In the genomic region with DNA sequence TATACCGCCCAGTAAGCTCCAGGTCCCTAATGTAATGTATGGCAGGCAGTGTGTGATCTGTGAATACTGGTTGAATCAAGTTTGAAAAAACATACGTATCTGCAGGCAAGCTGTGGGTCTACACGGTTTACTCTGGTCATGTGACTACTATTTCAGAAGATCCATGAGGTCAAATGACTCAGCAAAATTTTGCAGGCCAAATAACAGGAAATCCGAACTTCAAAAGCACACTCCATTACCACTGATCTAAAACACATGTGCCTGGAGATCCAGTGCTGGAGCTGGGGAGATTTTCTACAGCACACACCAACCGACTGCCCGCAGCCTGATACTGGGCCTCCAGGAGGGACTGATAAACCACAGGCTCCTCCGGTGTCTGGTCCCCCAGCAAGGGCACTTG, we compare ENCODE assay signal across 8 cellular contexts.
DNase-seq lines count a peak whose midpoint lies in the region; ATAC-seq and TF ChIP-seq lines count a peak whose summit lies in the region.

No MANE protein-coding gene starts in this region.

- H3K4me3 ChIP-seq in fibroblast of pulmonary artery (replicated peaks; ENCODE audit: low read depth, low read length) (no peak overlapping the region), trophoblast cell (ENCODE audit: low read depth, low read length) (no peak overlapping the region)

- no peak overlapping the region for H3K27ac ChIP-seq in trophoblast cell (ENCODE audit: low read depth, low read length)

- no peak overlapping the region for H2AFZ ChIP-seq in trophoblast cell (ENCODE audit: insufficient read depth, low read length, poor library complexity)

- no peak overlapping the region for H2BK12ac ChIP-seq in trophoblast cell (ENCODE audit: low read length)

- no peaks in the 10 kb centered on the region for H3K9me3 ChIP-seq in trophoblast cell (ENCODE audit: insufficient read depth, low read depth, low read length)

- H3K18ac ChIP-seq in trophoblast cell (ENCODE audit: low read length) = no peak overlapping the region

- DNase-seq in GM03348 (ENCODE audit: low spot score) = peak; percentile 84
- DNase-seq in SK-N-DZ (ENCODE audit: low spot score) = peak; percentile 73
- peak; percentile 94 for DNase-seq in fibroblast of pulmonary artery (ENCODE audit: low read depth)
- DNase-seq in trophoblast cell = no peak
- no peak for DNase-seq in activated T-cell treated with anti-CD3 and anti-CD28 coated beads, Interleukin-2, amount 50 U/mL, for 1 hour
- DNase-seq in activated T-cell treated with anti-CD3 and anti-CD28 coated beads for 4 hours = no peak
- DNase-seq in globus pallidus (ENCODE audit: low spot score) = no peak

- no peak for TF ChIP-seq CTCF in fibroblast of pulmonary artery (IDR thresholded peaks at IDR 0.05; ENCODE audit: low read length, missing control alignments)

- no peak overlapping the region for H4K91ac ChIP-seq in trophoblast cell (ENCODE audit: low read depth, low read length)

- H3K4ac ChIP-seq in trophoblast cell (ENCODE audit: low read depth, low read length) = no peak overlapping the region

- H4K8ac ChIP-seq in trophoblast cell (ENCODE audit: low read depth, low read length) = peak overlapping the region; percentile 13

- H3K4me2 ChIP-seq in trophoblast cell (ENCODE audit: low read length) = no peak overlapping the region

- H2BK5ac ChIP-seq in trophoblast cell (ENCODE audit: low read depth, low read length, poor library complexity) = no peak overlapping the region

- no peaks in the 10 kb centered on the region for H3K36me3 ChIP-seq in trophoblast cell (ENCODE audit: control insufficient read depth in 1 of 2, insufficient read depth in 2 of 2, low read length in 2 of 2)

- no peak overlapping the region for H3K14ac ChIP-seq in trophoblast cell (ENCODE audit: low read length)

- no peaks in the 10 kb centered on the region for H3K79me1 ChIP-seq in trophoblast cell (ENCODE audit: low read length)

- ATAC-seq in HG02981 (IDR thresholded peaks at IDR 0.05; ENCODE audit: unreplicated experiment) = no peak

- no peak overlapping the region for H2AK5ac ChIP-seq in trophoblast cell (ENCODE audit: low read length)

- H3K27me3 ChIP-seq in trophoblast cell (ENCODE audit: insufficient read depth, low read length) = no peaks in the 10 kb centered on the region

- WGBS in trophoblast cell (ENCODE audit: extremely low coverage, insufficient coverage, insufficient read length) = no CpG with 5 or more reads among the region's 7 CpGs

- H2BK120ac ChIP-seq in trophoblast cell (ENCODE audit: insufficient read depth, low read length, poor library complexity) = no peak overlapping the region

- peaks cover 7 to 14% of the 10 kb centered on the region in 2 experiments for H3K4me1 ChIP-seq in trophoblast cell (ENCODE audit: control insufficient read depth in 1 of 2, insufficient read depth in 2 of 2, low read length in 2 of 2)

- no peaks in the 10 kb centered on the region for H3K79me2 ChIP-seq in trophoblast cell (ENCODE audit: control insufficient read depth, insufficient read depth, low read length, poor library complexity)

- H3K23ac ChIP-seq in trophoblast cell (ENCODE audit: low read length) = no peak overlapping the region

- H3K9ac ChIP-seq in trophoblast cell (ENCODE audit: low read length) = no peak overlapping the region

- no peak overlapping the region for H4K12ac ChIP-seq in trophoblast cell (ENCODE audit: low read depth, low read length)

Comparison
In these comparisons a context has a peak if more than half of its experiments do, and no peak if none do; other contexts are left out.
1. DNase-seq: peak in GM03348 (single experiment), SK-N-DZ (single experiment) and fibroblast of pulmonary artery (single experiment); none in trophoblast cell (0 of 2), activated T-cell treated with anti-CD3 and anti-CD28 coated beads, Interleukin-2, amount 50 U/mL, for 1 hour (single experiment), activated T-cell treated with anti-CD3 and anti-CD28 coated beads for 4 hours (single experiment) and globus pallidus (single experiment).